In genomic region chr4:158768577-158769174, GRCh38 we compare ENCODE assay signal across 1 cellular context.
TF ChIP-seq lines count a peak whose summit lies in the region.

Gene FNIP2, plus strand, starts transcription at chr4:158769026. Its CDS starts 187 bp downstream, at chr4:158769213.

TF ChIP-seq in HepG2, 621 proteins besides CTCF, POLR2A, EP300 and RAD21 (continued from another document and continues in another):
- TF ChIP-seq, protein P1, sequence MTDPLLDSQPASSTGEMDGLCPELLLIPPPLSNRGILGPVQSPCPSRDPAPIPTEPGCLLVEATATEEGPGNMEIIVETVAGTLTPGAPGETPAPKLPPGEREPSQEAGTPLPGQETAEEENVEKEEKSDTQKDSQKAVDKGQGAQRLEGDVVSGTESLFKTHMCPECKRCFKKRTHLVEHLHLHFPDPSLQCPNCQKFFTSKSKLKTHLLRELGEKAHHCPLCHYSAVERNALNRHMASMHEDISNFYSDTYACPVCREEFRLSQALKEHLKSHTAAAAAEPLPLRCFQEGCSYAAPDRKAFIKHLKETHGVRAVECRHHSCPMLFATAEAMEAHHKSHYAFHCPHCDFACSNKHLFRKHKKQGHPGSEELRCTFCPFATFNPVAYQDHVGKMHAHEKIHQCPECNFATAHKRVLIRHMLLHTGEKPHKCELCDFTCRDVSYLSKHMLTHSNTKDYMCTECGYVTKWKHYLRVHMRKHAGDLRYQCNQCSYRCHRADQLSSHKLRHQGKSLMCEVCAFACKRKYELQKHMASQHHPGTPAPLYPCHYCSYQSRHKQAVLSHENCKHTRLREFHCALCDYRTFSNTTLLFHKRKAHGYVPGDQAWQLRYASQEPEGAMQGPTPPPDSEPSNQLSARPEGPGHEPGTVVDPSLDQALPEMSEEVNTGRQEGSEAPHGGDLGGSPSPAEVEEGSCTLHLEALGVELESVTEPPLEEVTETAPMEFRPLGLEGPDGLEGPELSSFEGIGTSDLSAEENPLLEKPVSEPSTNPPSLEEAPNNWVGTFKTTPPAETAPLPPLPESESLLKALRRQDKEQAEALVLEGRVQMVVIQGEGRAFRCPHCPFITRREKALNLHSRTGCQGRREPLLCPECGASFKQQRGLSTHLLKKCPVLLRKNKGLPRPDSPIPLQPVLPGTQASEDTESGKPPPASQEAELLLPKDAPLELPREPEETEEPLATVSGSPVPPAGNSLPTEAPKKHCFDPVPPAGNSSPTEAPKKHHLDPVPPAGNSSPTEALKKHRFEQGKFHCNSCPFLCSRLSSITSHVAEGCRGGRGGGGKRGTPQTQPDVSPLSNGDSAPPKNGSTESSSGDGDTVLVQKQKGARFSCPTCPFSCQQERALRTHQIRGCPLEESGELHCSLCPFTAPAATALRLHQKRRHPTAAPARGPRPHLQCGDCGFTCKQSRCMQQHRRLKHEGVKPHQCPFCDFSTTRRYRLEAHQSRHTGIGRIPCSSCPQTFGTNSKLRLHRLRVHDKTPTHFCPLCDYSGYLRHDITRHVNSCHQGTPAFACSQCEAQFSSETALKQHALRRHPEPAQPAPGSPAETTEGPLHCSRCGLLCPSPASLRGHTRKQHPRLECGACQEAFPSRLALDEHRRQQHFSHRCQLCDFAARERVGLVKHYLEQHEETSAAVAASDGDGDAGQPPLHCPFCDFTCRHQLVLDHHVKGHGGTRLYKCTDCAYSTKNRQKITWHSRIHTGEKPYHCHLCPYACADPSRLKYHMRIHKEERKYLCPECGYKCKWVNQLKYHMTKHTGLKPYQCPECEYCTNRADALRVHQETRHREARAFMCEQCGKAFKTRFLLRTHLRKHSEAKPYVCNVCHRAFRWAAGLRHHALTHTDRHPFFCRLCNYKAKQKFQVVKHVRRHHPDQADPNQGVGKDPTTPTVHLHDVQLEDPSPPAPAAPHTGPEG (CRISPR knock-in tag; IDR thresholded peaks at IDR 0.05), result peak; percentile 97
- peak; percentile 53; the same call in 1 of the 2 replicates for TF ChIP-seq GABPB1 (CRISPR knock-in tag; IDR thresholded peaks at IDR 0.05)
- TF ChIP-seq RBM39 (IDR thresholded peaks at IDR 0.05; ENCODE audit: low read depth, low read length, poor library complexity, severe bottlenecking), result peak; percentile 62
- TF ChIP-seq, protein P2, sequence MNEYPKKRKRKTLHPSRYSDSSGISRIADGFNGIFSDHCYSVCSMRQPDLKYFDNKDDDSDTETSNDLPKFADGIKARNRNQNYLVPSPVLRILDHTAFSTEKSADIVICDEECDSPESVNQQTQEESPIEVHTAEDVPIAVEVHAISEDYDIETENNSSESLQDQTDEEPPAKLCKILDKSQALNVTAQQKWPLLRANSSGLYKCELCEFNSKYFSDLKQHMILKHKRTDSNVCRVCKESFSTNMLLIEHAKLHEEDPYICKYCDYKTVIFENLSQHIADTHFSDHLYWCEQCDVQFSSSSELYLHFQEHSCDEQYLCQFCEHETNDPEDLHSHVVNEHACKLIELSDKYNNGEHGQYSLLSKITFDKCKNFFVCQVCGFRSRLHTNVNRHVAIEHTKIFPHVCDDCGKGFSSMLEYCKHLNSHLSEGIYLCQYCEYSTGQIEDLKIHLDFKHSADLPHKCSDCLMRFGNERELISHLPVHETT (CRISPR knock-in tag; conservative IDR thresholded peaks at IDR 0.05), result peak; percentile 53
- TF ChIP-seq, protein P3, sequence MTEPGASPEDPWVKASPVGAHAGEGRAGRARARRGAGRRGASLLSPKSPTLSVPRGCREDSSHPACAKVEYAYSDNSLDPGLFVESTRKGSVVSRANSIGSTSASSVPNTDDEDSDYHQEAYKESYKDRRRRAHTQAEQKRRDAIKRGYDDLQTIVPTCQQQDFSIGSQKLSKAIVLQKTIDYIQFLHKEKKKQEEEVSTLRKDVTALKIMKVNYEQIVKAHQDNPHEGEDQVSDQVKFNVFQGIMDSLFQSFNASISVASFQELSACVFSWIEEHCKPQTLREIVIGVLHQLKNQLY (CRISPR knock-in tag; IDR thresholded peaks at IDR 0.05), result 0 out of 2 replicates have a peak, but pooled peaks have one; percentile 46
- no peak for TF ChIP-seq ZC3H13 (CRISPR knock-in tag; IDR thresholded peaks at IDR 0.05)
- TF ChIP-seq MTA1 (CRISPR knock-in tag; IDR thresholded peaks at IDR 0.05; ENCODE audit: borderline replicate concordance), result 0 out of 2 replicates have a peak, but pooled peaks have one; percentile 40
- peak; percentile 33; the same call in 1 of the 2 replicates for TF ChIP-seq GATAD1 (CRISPR knock-in tag; IDR thresholded peaks at IDR 0.05)
- peak; percentile 58; the same call in 1 of the 2 replicates for TF ChIP-seq RFXANK (CRISPR knock-in tag; IDR thresholded peaks at IDR 0.05)
- TF ChIP-seq ZNF777 (CRISPR knock-in tag; IDR thresholded peaks at IDR 0.05), result 0 out of 2 replicates have a peak, but pooled peaks have one; percentile 32
- TF ChIP-seq ASH2L (IDR thresholded peaks at IDR 0.05; ENCODE audit: insufficient read length, low read depth, low read length), result peak; percentile 68
- TF ChIP-seq, protein P4, sequence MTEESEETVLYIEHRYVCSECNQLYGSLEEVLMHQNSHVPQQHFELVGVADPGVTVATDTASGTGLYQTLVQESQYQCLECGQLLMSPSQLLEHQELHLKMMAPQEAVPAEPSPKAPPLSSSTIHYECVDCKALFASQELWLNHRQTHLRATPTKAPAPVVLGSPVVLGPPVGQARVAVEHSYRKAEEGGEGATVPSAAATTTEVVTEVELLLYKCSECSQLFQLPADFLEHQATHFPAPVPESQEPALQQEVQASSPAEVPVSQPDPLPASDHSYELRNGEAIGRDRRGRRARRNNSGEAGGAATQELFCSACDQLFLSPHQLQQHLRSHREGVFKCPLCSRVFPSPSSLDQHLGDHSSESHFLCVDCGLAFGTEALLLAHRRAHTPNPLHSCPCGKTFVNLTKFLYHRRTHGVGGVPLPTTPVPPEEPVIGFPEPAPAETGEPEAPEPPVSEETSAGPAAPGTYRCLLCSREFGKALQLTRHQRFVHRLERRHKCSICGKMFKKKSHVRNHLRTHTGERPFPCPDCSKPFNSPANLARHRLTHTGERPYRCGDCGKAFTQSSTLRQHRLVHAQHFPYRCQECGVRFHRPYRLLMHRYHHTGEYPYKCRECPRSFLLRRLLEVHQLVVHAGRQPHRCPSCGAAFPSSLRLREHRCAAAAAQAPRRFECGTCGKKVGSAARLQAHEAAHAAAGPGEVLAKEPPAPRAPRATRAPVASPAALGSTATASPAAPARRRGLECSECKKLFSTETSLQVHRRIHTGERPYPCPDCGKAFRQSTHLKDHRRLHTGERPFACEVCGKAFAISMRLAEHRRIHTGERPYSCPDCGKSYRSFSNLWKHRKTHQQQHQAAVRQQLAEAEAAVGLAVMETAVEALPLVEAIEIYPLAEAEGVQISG (CRISPR knock-in tag; IDR thresholded peaks at IDR 0.05), result peak; percentile 51; the same call in 1 of the 2 replicates
- TF ChIP-seq ZNF589 (CRISPR knock-in tag; conservative IDR thresholded peaks at IDR 0.05), result 0 out of 2 replicates have a peak, but pooled peaks have one; percentile 32
- no peak for TF ChIP-seq HNF4G (IDR thresholded peaks at IDR 0.05; ENCODE audit: borderline replicate concordance, low read depth, low read length)
- 0 out of 2 replicates have a peak, but pooled peaks have one; percentile 43 for TF ChIP-seq HNF4G (CRISPR knock-in tag; IDR thresholded peaks at IDR 0.05; ENCODE audit: borderline replicate concordance, low read depth)
- peak; percentile 63 for TF ChIP-seq ZNF609 (CRISPR knock-in tag; IDR thresholded peaks at IDR 0.05; ENCODE audit: borderline replicate concordance)
- TF ChIP-seq, protein P5, sequence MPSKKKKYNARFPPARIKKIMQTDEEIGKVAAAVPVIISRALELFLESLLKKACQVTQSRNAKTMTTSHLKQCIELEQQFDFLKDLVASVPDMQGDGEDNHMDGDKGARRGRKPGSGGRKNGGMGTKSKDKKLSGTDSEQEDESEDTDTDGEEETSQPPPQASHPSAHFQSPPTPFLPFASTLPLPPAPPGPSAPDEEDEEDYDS (CRISPR knock-in tag; IDR thresholded peaks at IDR 0.05), result peak; percentile 66
- TF ChIP-seq ZNF709 (CRISPR knock-in tag; IDR thresholded peaks at IDR 0.05), result 0 out of 2 replicates have a peak, but pooled peaks have one; percentile 79
- TF ChIP-seq, protein P6, sequence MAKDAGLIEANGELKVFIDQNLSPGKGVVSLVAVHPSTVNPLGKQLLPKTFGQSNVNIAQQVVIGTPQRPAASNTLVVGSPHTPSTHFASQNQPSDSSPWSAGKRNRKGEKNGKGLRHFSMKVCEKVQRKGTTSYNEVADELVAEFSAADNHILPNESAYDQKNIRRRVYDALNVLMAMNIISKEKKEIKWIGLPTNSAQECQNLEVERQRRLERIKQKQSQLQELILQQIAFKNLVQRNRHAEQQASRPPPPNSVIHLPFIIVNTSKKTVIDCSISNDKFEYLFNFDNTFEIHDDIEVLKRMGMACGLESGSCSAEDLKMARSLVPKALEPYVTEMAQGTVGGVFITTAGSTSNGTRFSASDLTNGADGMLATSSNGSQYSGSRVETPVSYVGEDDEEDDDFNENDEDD (CRISPR knock-in tag; IDR thresholded peaks at IDR 0.05; ENCODE audit: borderline replicate concordance), result peak; percentile 85; the same call in 1 of the 2 replicates
- peak; percentile 43; the same call in 1 of the 2 replicates for TF ChIP-seq FOSL2 (CRISPR knock-in tag; IDR thresholded peaks at IDR 0.05)
- peak; percentile 36; the same call in 1 of the 2 replicates for TF ChIP-seq ZGPAT (CRISPR knock-in tag; IDR thresholded peaks at IDR 0.05)
- TF ChIP-seq ZNF235 (CRISPR knock-in tag; IDR thresholded peaks at IDR 0.05; ENCODE audit: borderline replicate concordance), result 0 out of 2 replicates have a peak, but pooled peaks have one; percentile 38
- TF ChIP-seq, protein P7, sequence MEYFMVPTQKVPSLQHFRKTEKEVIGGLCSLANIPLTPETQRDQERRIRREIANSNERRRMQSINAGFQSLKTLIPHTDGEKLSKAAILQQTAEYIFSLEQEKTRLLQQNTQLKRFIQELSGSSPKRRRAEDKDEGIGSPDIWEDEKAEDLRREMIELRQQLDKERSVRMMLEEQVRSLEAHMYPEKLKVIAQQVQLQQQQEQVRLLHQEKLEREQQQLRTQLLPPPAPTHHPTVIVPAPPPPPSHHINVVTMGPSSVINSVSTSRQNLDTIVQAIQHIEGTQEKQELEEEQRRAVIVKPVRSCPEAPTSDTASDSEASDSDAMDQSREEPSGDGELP (IDR thresholded peaks at IDR 0.05; ENCODE audit: borderline replicate concordance, low read depth), result peak; percentile 14; the same call in 1 of the 2 replicates
- peak; percentile 75 for TF ChIP-seq POLR2G (IDR thresholded peaks at IDR 0.05; ENCODE audit: low read depth, low read length)
- no peak for TF ChIP-seq NBN (conservative IDR thresholded peaks at IDR 0.05)
- TF ChIP-seq, protein P8, sequence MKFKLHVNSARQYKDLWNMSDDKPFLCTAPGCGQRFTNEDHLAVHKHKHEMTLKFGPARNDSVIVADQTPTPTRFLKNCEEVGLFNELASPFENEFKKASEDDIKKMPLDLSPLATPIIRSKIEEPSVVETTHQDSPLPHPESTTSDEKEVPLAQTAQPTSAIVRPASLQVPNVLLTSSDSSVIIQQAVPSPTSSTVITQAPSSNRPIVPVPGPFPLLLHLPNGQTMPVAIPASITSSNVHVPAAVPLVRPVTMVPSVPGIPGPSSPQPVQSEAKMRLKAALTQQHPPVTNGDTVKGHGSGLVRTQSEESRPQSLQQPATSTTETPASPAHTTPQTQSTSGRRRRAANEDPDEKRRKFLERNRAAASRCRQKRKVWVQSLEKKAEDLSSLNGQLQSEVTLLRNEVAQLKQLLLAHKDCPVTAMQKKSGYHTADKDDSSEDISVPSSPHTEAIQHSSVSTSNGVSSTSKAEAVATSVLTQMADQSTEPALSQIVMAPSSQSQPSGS (CRISPR knock-in tag; IDR thresholded peaks at IDR 0.05), result 0 out of 2 replicates have a peak, but pooled peaks have one; percentile 38
- TF ChIP-seq ATF7-NPFF (CRISPR knock-in tag; IDR thresholded peaks at IDR 0.05; ENCODE audit: low read depth), result peak; percentile 47; the same call in 1 of the 2 replicates
- TF ChIP-seq ZNF749 (CRISPR knock-in tag; IDR thresholded peaks at IDR 0.05; ENCODE audit: borderline replicate concordance), result peak; percentile 78
- 0 out of 2 replicates have a peak, but pooled peaks have one; percentile 40 for TF ChIP-seq ATF3 (CRISPR knock-in tag; IDR thresholded peaks at IDR 0.05)
- peak; percentile 51; the same call in 1 of the 2 replicates for TF ChIP-seq CHCHD3 (CRISPR knock-in tag; IDR thresholded peaks at IDR 0.05)
